ENCODE assay signal across 2 cellular contexts in genomic region chrX:107677501-107677901, GRCh38.
TF ChIP-seq lines count a peak whose summit lies in the region.

No MANE protein-coding gene starts in this region.

TF ChIP-seq in IMR-90, 13 proteins besides CTCF, POLR2A, EP300 and RAD21:
- no peak for TF ChIP-seq RFX5 (IDR thresholded peaks at IDR 0.05; ENCODE audit: low read depth, low read length)
- TF ChIP-seq, protein P1, sequence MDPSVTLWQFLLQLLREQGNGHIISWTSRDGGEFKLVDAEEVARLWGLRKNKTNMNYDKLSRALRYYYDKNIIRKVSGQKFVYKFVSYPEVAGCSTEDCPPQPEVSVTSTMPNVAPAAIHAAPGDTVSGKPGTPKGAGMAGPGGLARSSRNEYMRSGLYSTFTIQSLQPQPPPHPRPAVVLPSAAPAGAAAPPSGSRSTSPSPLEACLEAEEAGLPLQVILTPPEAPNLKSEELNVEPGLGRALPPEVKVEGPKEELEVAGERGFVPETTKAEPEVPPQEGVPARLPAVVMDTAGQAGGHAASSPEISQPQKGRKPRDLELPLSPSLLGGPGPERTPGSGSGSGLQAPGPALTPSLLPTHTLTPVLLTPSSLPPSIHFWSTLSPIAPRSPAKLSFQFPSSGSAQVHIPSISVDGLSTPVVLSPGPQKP (IDR thresholded peaks at IDR 0.05; ENCODE audit: borderline replicate concordance, low read depth, low read length): no peak
- no peak for TF ChIP-seq MXI1 (IDR thresholded peaks at IDR 0.05; ENCODE audit: borderline replicate concordance, low read depth, low read length)
- TF ChIP-seq MAZ (IDR thresholded peaks at IDR 0.05; ENCODE audit: borderline replicate concordance, low read depth, low read length): no peak
- TF ChIP-seq, protein P2, sequence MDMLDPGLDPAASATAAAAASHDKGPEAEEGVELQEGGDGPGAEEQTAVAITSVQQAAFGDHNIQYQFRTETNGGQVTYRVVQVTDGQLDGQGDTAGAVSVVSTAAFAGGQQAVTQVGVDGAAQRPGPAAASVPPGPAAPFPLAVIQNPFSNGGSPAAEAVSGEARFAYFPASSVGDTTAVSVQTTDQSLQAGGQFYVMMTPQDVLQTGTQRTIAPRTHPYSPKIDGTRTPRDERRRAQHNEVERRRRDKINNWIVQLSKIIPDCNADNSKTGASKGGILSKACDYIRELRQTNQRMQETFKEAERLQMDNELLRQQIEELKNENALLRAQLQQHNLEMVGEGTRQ (IDR thresholded peaks at IDR 0.05; ENCODE audit: low read depth, low read length): no peak
- no peak for TF ChIP-seq CEBPB (IDR thresholded peaks at IDR 0.05; ENCODE audit: low read depth, low read length)
- no peak for TF ChIP-seq NFE2L2 (IDR thresholded peaks at IDR 0.05; ENCODE audit: low read depth, low read length)
- TF ChIP-seq BHLHE40 (IDR thresholded peaks at IDR 0.05; ENCODE audit: low read depth, low read length): no peak
- no peak for TF ChIP-seq FOS (IDR thresholded peaks at IDR 0.05; ENCODE audit: low read depth, low read length)
- TF ChIP-seq CHD1 (IDR thresholded peaks at IDR 0.05; ENCODE audit: low read depth, low read length): no peak
- no peak for TF ChIP-seq SMC3 (IDR thresholded peaks at IDR 0.05; ENCODE audit: low read depth, low read length)
- TF ChIP-seq MAFK (IDR thresholded peaks at IDR 0.05; ENCODE audit: low read depth, low read length): no peak
TF ChIP-seq in IMR-90: peak in this region for 0.

TF ChIP-seq in K562, 482 proteins besides CTCF, POLR2A, EP300 and RAD21:
- TF ChIP-seq DPF2 (IDR thresholded peaks at IDR 0.05) (no peak), CHD1 (IDR thresholded peaks at IDR 0.05; ENCODE audit: low read length) (no peak), E2F6 (IDR thresholded peaks at IDR 0.05; ENCODE audit: borderline replicate concordance in 1 of 2, extremely low read depth in 1 of 2, insufficient read depth in 1 of 2, insufficient read length in 1 of 2, low read depth in 1 of 2, low read length in 1 of 2, poor library complexity in 1 of 2, severe bottlenecking in 1 of 2) (no peak), ZNF780A (CRISPR knock-in tag; IDR thresholded peaks at IDR 0.05) (no peak), ZNF174 (CRISPR knock-in tag; IDR thresholded peaks at IDR 0.05) (no peak), HEY1 (CRISPR knock-in tag; IDR thresholded peaks at IDR 0.05; ENCODE audit: borderline replicate concordance) (no peak), SRF (CRISPR knock-in tag; IDR thresholded peaks at IDR 0.05) (no peak), MAFG (tag; conservative IDR thresholded peaks at IDR 0.05) (no peak), TAF9B (IDR thresholded peaks at IDR 0.05; ENCODE audit: partially characterized antibody) (no peak), EHMT2 (IDR thresholded peaks at IDR 0.05) (no peak), SIX5 (IDR thresholded peaks at IDR 0.05; ENCODE audit: borderline replicate concordance in 1 of 2, insufficient read depth in 1 of 2, low read depth in 1 of 2, low read length in 2 of 2) (no peak), RBBP5 (IDR thresholded peaks at IDR 0.05; ENCODE audit: borderline replicate concordance, insufficient read depth, low read length, poor library complexity, severe bottlenecking) (no peak), PYGO2 (tag; IDR thresholded peaks at IDR 0.05) (no peak), ZNF311 (CRISPR knock-in tag; IDR thresholded peaks at IDR 0.05) (no peak), SREBF1 (IDR thresholded peaks at IDR 0.05; ENCODE audit: borderline replicate concordance, low read depth, low read length) (no peak), PML (IDR thresholded peaks at IDR 0.05; ENCODE audit: low read length) (no peak), SP2 (IDR thresholded peaks at IDR 0.05; ENCODE audit: extremely low read depth, low read depth, low read length, poor library complexity, severe bottlenecking) (no peak), CEBPB (tag; IDR thresholded peaks at IDR 0.05) (no peak)
- TF ChIP-seq, protein P3, sequence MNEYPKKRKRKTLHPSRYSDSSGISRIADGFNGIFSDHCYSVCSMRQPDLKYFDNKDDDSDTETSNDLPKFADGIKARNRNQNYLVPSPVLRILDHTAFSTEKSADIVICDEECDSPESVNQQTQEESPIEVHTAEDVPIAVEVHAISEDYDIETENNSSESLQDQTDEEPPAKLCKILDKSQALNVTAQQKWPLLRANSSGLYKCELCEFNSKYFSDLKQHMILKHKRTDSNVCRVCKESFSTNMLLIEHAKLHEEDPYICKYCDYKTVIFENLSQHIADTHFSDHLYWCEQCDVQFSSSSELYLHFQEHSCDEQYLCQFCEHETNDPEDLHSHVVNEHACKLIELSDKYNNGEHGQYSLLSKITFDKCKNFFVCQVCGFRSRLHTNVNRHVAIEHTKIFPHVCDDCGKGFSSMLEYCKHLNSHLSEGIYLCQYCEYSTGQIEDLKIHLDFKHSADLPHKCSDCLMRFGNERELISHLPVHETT (CRISPR knock-in tag; conservative IDR thresholded peaks at IDR 0.05 in 1 of 2, IDR thresholded peaks at IDR 0.05 in 1 of 2): no peak
